In the genomic region with DNA sequence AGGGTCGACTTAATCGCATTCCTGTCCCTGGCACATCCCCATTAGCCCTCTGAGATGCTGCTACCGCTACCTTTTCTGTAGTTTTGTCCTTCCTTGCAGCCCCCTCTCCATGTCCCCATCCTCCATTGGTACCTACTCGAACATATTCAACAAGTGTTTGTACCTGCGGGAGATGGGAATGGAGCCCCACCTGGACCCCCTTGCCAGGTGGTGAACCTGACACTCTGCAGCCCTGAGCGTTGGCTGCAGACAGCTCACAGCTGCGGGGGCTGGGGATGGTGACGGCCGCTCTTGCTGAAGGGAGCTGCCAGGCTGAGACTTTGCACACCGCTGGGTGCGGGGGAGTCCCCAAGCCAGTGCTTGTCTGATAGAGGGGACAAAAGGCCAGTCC, we compare ENCODE assay signal across 12 cellular contexts.
DNase-seq lines count a peak whose midpoint lies in the region; ATAC-seq, FAIRE-seq and TF ChIP-seq lines count a peak whose summit lies in the region.
"Had no signal": no experiment of that assay in that cellular context is flagged by ENCODE, and none has a peak within 500 bp of the region (broad histone marks: within the 10 kb centered on the region; RNA-seq: fewer than 3 reads in every experiment).

No MANE protein-coding gene starts in this region.

- peaks cover 27 to 73% of the 10 kb centered on the region in 2 experiments for H3K27me3 ChIP-seq in K562 (ENCODE audit: control insufficient read depth in 2 of 2, insufficient read depth in 2 of 2, low read length in 2 of 2)

- H3K4me2 ChIP-seq in K562 (ENCODE audit: insufficient read depth, low read length), result peak overlapping the region; percentile 30; the same call in 1 of the 2 replicates

- peaks cover 11 to 23% of the 10 kb centered on the region in 2 donors for H3K4me1 Mint-ChIP-seq in natural killer cell
- H3K4me1 Mint-ChIP-seq in natural killer cell treated with Interleukin-12 subunit alpha and Interleukin-12 subunit beta and Interleukin-15 and Interleukin-18, amount 100 ng/mL, for 72 hours (ENCODE audit: low read depth in 2 of 2), result peaks cover 4 to 13% of the 10 kb centered on the region in 2 donors

- POLR2A ChIA-PET in K562 (lab: Yijun Ruan, JAX), result interaction anchor here (0.6 kb wide), 1 partner anchor 11 kb away, joined by 3 read pairs; no protein-coding TSS in a partner anchor

- H3K9me3 Mint-ChIP-seq in natural killer cell, result no peaks in the 10 kb centered on the region
- H3K9me3 Mint-ChIP-seq in natural killer cell treated with Interleukin-12 subunit alpha and Interleukin-12 subunit beta and Interleukin-15 and Interleukin-18, amount 100 ng/mL, for 72 hours, result no peaks in the 10 kb centered on the region
- H3K9me3 Mint-ChIP-seq: naive thymus-derived CD8-positive, alpha-beta T cell had no signal

- no peak overlapping the region for H3K4me3 ChIP-seq in K562

- intact Hi-C loops in natural killer cell (cut with micrococcal nuclease) (no loop called here), K562 (cut with micrococcal nuclease) (loop anchor here (10.0 kb wide), 1 partner anchor 403 kb away; no protein-coding TSS in a partner anchor)

- H3K36me3 Mint-ChIP-seq in natural killer cell, result no peaks in the 10 kb centered on the region
- H3K36me3 Mint-ChIP-seq in natural killer cell treated with Interleukin-12 subunit alpha and Interleukin-12 subunit beta and Interleukin-15 and Interleukin-18, amount 100 ng/mL, for 72 hours, result no peaks in the 10 kb centered on the region
- H3K36me3 Mint-ChIP-seq: stimulated activated memory B cell treated with anti-CD40 and anti-IgM and Interleukin-4, amounts not matched to agents 10 μg/mL and 1 μg/mL and 100 μg/mL, for 72 hours had no signal

- TF ChIP-seq EP300 in K562 (IDR thresholded peaks at IDR 0.05; ENCODE audit: low read length), result no peak

- TF ChIP-seq CTCF in natural killer cell (IDR thresholded peaks at IDR 0.05), result peak; percentile 48
- no peak for TF ChIP-seq CTCF in K562 (IDR thresholded peaks at IDR 0.05 in 2 of 3, conservative IDR thresholded peaks at IDR 0.05 in 1 of 3; ENCODE audit: insufficient read depth in 2 of 3, low read depth in 1 of 3, low read length in 3 of 3)

- CTCF ChIA-PET in K562 (lab: Yijun Ruan, JAX; ENCODE audit: low intra/inter-chr PET ratio), result no interaction called here

- H3K27ac ChIP-seq in K562 (ENCODE audit: extremely low read depth, low read depth, low read length), result no peak overlapping the region

- FAIRE-seq in K562 (lab: Jason Lieb, UNC), result no peak
- FAIRE-seq: G401.6 had no signal

- no peaks in the 10 kb centered on the region for H3K79me2 ChIP-seq in K562 (ENCODE audit: control insufficient read depth, insufficient read depth, low read length)

- in situ Hi-C loops in K562 (cut with MboI), result no loop called here

- H4K20me1 ChIP-seq in K562 (replicated peaks; ENCODE audit: control insufficient read depth, insufficient read depth, low read length), result no peaks in the 10 kb centered on the region

- 7% methylated on average over 10 of the region's 11 CpGs for WGBS in K562 (ENCODE audit: insufficient coverage, low coverage, missing lambda C conversion rate)

- BruUV-seq in K562 (replicated peaks; lab: Mats Ljungman, UMichigan), result no TSS peak

- ATAC-seq in natural killer cell (no peak), K562 (peak; percentile 8; the same call in 1 of the 3 replicates), GM21825 (IDR thresholded peaks at IDR 0.05; ENCODE audit: unreplicated experiment) (no peak)
- ATAC-seq in natural killer cell treated with Interleukin-12 subunit alpha and Interleukin-12 subunit beta and Interleukin-15 and Interleukin-18, amount 100 ng/mL, for 72 hours, result no peak
- ATAC-seq: naive thymus-derived CD8-positive, alpha-beta T cell; stimulated activated memory B cell treated with anti-CD40 and anti-IgM and Interleukin-4, amounts not matched to agents 10 μg/mL and 1 μg/mL and 100 μg/mL, for 72 hours had no signal

- no peak overlapping the region for H3K4me3 Mint-ChIP-seq in natural killer cell
- no peak overlapping the region for H3K4me3 Mint-ChIP-seq in natural killer cell treated with Interleukin-12 subunit alpha and Interleukin-12 subunit beta and Interleukin-15 and Interleukin-18, amount 100 ng/mL, for 72 hours
- H3K4me3 Mint-ChIP-seq: stimulated activated memory B cell treated with anti-CD40 and anti-IgM and Interleukin-4, amounts not matched to agents 10 μg/mL and 1 μg/mL and 100 μg/mL, for 72 hours had no signal

- TF ChIP-seq RAD21 in K562 (CRISPR knock-in tag; conservative IDR thresholded peaks at IDR 0.05 in 1 of 2, IDR thresholded peaks at IDR 0.05 in 1 of 2), result no peak

- no peaks in the 10 kb centered on the region for H3K9me1 ChIP-seq in K562 (ENCODE audit: control insufficient read depth, insufficient read depth, low read length)

- H3K4me1 ChIP-seq in K562 (replicated peaks in 1 of 2; ENCODE audit: control insufficient read depth in 2 of 2, insufficient read depth in 2 of 2, low read length in 2 of 2), result peaks cover 0 to 4% of the 10 kb centered on the region in 2 experiments; a peak in 1 of 5 replicates

- DNase-seq in natural killer cell, result no peak
- no peak for DNase-seq in natural killer cell treated with Interleukin-12 subunit alpha and Interleukin-12 subunit beta and Interleukin-15 and Interleukin-18, amount 100 ng/mL, for 72 hours (ENCODE audit: low spot score)
- DNase-seq in K562 (ENCODE audit: extremely low read depth in 1 of 4, low spot score in 3 of 4), result no peak
- DNase-seq in left kidney (ENCODE audit: low read depth, low spot score), result peak; percentile 86
- no peak for DNase-seq in middle frontal gyrus (ENCODE audit: extremely low spot score, low spot score)
- DNase-seq in NCI-H1694 treated with DMSO at 0.1 percent for 48 hours (lab: John Stamatoyannopoulos, UW), result no peak
- DNase-seq in COR-L47 (lab: John Stamatoyannopoulos, UW), result no peak
- DNase-seq: NCI-H1092 treated with DMSO at 0.1 percent for 48 hours had no signal

- H2AFZ ChIP-seq in K562 (ENCODE audit: low read depth, low read length), result peak overlapping the region; percentile 26; the same call in 1 of the 2 replicates

- no peaks in the 10 kb centered on the region for H3K36me3 ChIP-seq in K562 (ENCODE audit: control insufficient read depth, insufficient read depth, low read length)

- H3K9me3 ChIP-seq in K562 (replicated peaks; ENCODE audit: control insufficient read depth, insufficient read depth, low read depth, low read length), result no peaks in the 10 kb centered on the region

- peak overlapping the region in 1 of 2 donors; percentile 63 for H3K27ac Mint-ChIP-seq in natural killer cell
- no peak overlapping the region for H3K27ac Mint-ChIP-seq in natural killer cell treated with Interleukin-12 subunit alpha and Interleukin-12 subunit beta and Interleukin-15 and Interleukin-18, amount 100 ng/mL, for 72 hours
- H3K27ac Mint-ChIP-seq: naive thymus-derived CD8-positive, alpha-beta T cell; stimulated activated memory B cell treated with anti-CD40 and anti-IgM and Interleukin-4, amounts not matched to agents 10 μg/mL and 1 μg/mL and 100 μg/mL, for 72 hours had no signal

- H3K27me3 Mint-ChIP-seq in natural killer cell (ENCODE audit: low read depth in 2 of 2), result peaks cover 8 to 26% of the 10 kb centered on the region in 2 donors
- H3K27me3 Mint-ChIP-seq in natural killer cell treated with Interleukin-12 subunit alpha and Interleukin-12 subunit beta and Interleukin-15 and Interleukin-18, amount 100 ng/mL, for 72 hours, result peaks cover 15 to 20% of the 10 kb centered on the region in 2 donors

- TF ChIP-seq POLR2A in K562 (conservative IDR thresholded peaks at IDR 0.05), result no peak

- no peak overlapping the region for H3K9ac ChIP-seq in K562 (ENCODE audit: insufficient read depth in 1 of 2, low read depth in 2 of 2, low read length in 2 of 2)

TF ChIP-seq in K562, 482 proteins besides CTCF, POLR2A, EP300 and RAD21:
- peak; percentile 1; the same call in 1 of the 2 replicates for TF ChIP-seq BHLHE40 (IDR thresholded peaks at IDR 0.05; ENCODE audit: low read length)
- TF ChIP-seq, protein P1, sequence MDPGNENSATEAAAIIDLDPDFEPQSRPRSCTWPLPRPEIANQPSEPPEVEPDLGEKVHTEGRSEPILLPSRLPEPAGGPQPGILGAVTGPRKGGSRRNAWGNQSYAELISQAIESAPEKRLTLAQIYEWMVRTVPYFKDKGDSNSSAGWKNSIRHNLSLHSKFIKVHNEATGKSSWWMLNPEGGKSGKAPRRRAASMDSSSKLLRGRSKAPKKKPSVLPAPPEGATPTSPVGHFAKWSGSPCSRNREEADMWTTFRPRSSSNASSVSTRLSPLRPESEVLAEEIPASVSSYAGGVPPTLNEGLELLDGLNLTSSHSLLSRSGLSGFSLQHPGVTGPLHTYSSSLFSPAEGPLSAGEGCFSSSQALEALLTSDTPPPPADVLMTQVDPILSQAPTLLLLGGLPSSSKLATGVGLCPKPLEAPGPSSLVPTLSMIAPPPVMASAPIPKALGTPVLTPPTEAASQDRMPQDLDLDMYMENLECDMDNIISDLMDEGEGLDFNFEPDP (CRISPR knock-in tag; IDR thresholded peaks at IDR 0.05), result no peak
